Comparison of ENCODE assay signal across 2 cellular contexts in the genomic region with DNA sequence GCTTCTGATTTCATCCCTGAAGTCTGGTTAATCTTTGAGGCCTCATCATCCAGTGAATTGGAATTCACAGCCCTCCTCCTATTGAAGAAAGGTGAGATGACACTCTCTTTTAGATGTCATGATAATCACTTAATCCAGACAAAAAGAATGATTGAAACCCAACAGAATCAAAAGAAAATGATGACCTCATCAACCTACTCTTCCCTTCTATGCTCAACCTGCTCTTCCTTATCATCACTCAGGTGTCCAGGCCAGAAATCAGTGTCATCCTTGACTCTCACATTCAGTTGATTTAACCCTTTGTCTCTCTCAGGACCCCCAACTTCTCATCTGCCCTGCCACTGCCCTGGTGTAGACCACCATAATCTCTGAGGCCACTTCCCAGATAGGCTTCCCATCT.
TF ChIP-seq lines count a peak whose summit lies in the region.

No MANE protein-coding gene starts in this region.

TF ChIP-seq in A549, 52 proteins besides CTCF, POLR2A, EP300 and RAD21:
- TF ChIP-seq MAFK (IDR thresholded peaks at IDR 0.05; ENCODE audit: partially characterized antibody) (peak; percentile 36), TFCP2L1 (CRISPR knock-in tag; IDR thresholded peaks at IDR 0.05) (no peak)

TF ChIP-seq in endothelial cell of umbilical vein, 7 proteins besides CTCF, POLR2A, EP300 and RAD21:
- TF ChIP-seq, protein P1, sequence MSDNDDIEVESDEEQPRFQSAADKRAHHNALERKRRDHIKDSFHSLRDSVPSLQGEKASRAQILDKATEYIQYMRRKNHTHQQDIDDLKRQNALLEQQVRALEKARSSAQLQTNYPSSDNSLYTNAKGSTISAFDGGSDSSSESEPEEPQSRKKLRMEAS (IDR thresholded peaks at IDR 0.05; ENCODE audit: insufficient read depth, insufficient read length): no peak
- TF ChIP-seq JUN (IDR thresholded peaks at IDR 0.05; ENCODE audit: borderline replicate concordance, insufficient read depth, insufficient read length, low read depth): peak; percentile 9
TF ChIP-seq in endothelial cell of umbilical vein: peak in this region for 1.
